Comparison of ENCODE assay signal across 1 cellular context in genomic region chr6:93419304-93420162, GRCh38.
TF ChIP-seq lines count a peak whose summit lies in the region.

EPHA7 (minus strand) TSS chr6:93419559; CDS start chr6:93419341, 218 bp downstream.

TF ChIP-seq in A549, 52 proteins besides CTCF, POLR2A, EP300 and RAD21 (continued from another document):
- TF ChIP-seq, protein P1, sequence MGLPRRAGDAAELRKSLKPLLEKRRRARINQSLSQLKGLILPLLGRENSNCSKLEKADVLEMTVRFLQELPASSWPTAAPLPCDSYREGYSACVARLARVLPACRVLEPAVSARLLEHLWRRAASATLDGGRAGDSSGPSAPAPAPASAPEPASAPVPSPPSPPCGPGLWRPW (IDR thresholded peaks at IDR 0.05), result no peak
